Comparison of ENCODE assay signal across 8 cellular contexts in the genomic region with DNA sequence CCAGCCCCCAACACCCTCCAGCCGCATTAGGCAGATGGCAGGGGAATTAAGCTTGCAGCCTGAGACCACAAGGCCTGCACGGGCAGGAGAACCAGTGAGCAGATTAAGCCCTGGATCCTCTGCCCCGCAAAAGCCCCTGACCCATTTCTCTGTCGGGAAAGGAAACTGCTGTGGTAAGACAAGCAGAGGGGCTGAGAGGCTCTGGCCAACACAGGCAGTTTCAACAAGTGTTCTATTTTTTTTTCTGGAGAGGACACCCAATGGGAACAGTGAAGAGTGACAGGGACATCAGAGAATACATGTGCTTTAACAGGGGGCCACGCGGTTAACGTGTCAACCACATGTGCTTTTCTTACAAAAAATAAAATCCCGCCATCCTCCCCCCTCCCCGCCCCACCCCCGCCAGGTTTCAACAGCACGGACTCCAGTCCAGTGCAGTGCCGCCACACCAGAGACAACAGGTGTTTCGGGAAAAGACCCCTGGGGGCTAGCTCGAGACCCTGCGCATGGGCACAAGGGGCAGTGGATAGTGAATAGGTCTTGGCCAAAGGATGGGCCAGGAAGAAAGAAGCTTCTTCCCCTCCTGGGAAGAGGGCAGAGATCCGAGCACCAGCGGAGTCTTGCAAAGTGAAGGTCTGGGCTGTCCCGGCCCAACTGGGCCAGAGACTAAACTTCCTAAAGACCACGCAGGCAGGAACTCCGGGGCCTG. TPM values are rescaled to one million over a fixed set of nuclear protein-coding genes. Genes with fewer than 3 reads are reported as not detected.
DNase-seq lines count a peak whose midpoint lies in the region; ATAC-seq and TF ChIP-seq lines count a peak whose summit lies in the region.

No MANE protein-coding gene starts in this region.

- H3K9ac ChIP-seq in liver (ENCODE audit: low read depth in 1 of 2, low read length in 2 of 2): peak overlapping the region; percentile 93 to 96

- no peaks in the 10 kb centered on the region for H3K36me3 ChIP-seq in liver (ENCODE audit: control insufficient read depth in 4 of 4, insufficient read depth in 3 of 4, low read depth in 1 of 4, low read length in 3 of 4)

- ATAC-seq in Right ventricle myocardium inferior (peak; percentile 23), HG03196 (IDR thresholded peaks at IDR 0.05; ENCODE audit: unreplicated experiment) (peak; percentile 9)

- H3K9me3 ChIP-seq in liver (ENCODE audit: control insufficient read depth in 4 of 4, low read length in 3 of 4): no peaks in the 10 kb centered on the region

- no peak for TF ChIP-seq CTCF in liver (IDR thresholded peaks at IDR 0.05; ENCODE audit: low read depth, low read length, missing input control)

- H3K4me1 Mint-ChIP-seq in T-helper 1 cell treated with Interleukin-12 subunit alpha and Interleukin-12 subunit beta and Interleukin-4 antibody, amounts not matched to agents 30 μg/mL and 1 μg/mL, for 36 hours (ENCODE audit: low read depth): peaks cover 45% of the 10 kb centered on the region

- H3K27ac ChIP-seq in liver (ENCODE audit: low read depth in 1 of 2, low read length in 2 of 2): peak overlapping the region; percentile 93 to 98

- H3K36me3 Mint-ChIP-seq in T-helper 1 cell treated with Interleukin-12 subunit alpha and Interleukin-12 subunit beta and Interleukin-4 antibody, amounts not matched to agents 30 μg/mL and 1 μg/mL, for 36 hours (ENCODE audit: low read depth): peaks cover 36% of the 10 kb centered on the region

- no peaks in the 10 kb centered on the region for H3K9me3 Mint-ChIP-seq in T-helper 1 cell treated with Interleukin-12 subunit alpha and Interleukin-12 subunit beta and Interleukin-4 antibody, amounts not matched to agents 30 μg/mL and 1 μg/mL, for 36 hours

- 3% methylated on average over 20 of the region's 20 CpGs for WGBS in liver

- TF ChIP-seq RAD21 in liver (IDR thresholded peaks at IDR 0.05): no peak

- peaks cover 7% of the 10 kb centered on the region for H3K27me3 Mint-ChIP-seq in T-helper 1 cell treated with Interleukin-12 subunit alpha and Interleukin-12 subunit beta and Interleukin-4 antibody, amounts not matched to agents 30 μg/mL and 1 μg/mL, for 36 hours (ENCODE audit: low read depth)

- intact Hi-C loops in Right ventricle myocardium inferior (cut with DNase I) (loop anchor here (5.0 kb wide), 2 partner anchors 67 to 567 kb away; no protein-coding TSS in a partner anchor), cardiac septum (cut with DNase I) (no loop called here)

- H3K4me3 Mint-ChIP-seq in T-helper 1 cell treated with Interleukin-12 subunit alpha and Interleukin-12 subunit beta and Interleukin-4 antibody, amounts not matched to agents 30 μg/mL and 1 μg/mL, for 36 hours: peak overlapping the region; percentile 85

- no peaks in the 10 kb centered on the region for H3K27me3 ChIP-seq in liver (ENCODE audit: control insufficient read depth in 4 of 4, insufficient read depth in 4 of 4, low read length in 3 of 4)

- peak overlapping the region; percentile 83 to 90 (median 86) for H3K4me3 ChIP-seq in liver (ENCODE audit: low read depth in 1 of 3, low read length in 3 of 3)

- peak overlapping the region; percentile 95 for H3K27ac Mint-ChIP-seq in T-helper 1 cell treated with Interleukin-12 subunit alpha and Interleukin-12 subunit beta and Interleukin-4 antibody, amounts not matched to agents 30 μg/mL and 1 μg/mL, for 36 hours

- peaks cover 13 to 38% (median 22%) of the 10 kb centered on the region in 4 donors for H3K4me1 ChIP-seq in liver (ENCODE audit: control insufficient read depth in 4 of 4, insufficient read depth in 4 of 4, low read length in 3 of 4)

- no peak for DNase-seq in Right ventricle myocardium inferior (ENCODE audit: missing footprints)
- no peak for DNase-seq in cardiac septum (ENCODE audit: low spot score)
- peak; percentile 61 for DNase-seq in central memory CD4-positive, alpha-beta T cell
- peak; percentile 48 for DNase-seq in stimulated activated CD8-positive, alpha-beta memory T cell treated with anti-CD3 and anti-CD28 coated beads, Interleukin-12 subunit alpha, Interleukin-12 subunit beta, amount 100 ng/mL, for 4 hours (ENCODE audit: low read depth)
- DNase-seq in A172 (ENCODE audit: low spot score): no peak

TF ChIP-seq in liver, 16 proteins besides CTCF, POLR2A, EP300 and RAD21:
- TF ChIP-seq, protein P1, sequence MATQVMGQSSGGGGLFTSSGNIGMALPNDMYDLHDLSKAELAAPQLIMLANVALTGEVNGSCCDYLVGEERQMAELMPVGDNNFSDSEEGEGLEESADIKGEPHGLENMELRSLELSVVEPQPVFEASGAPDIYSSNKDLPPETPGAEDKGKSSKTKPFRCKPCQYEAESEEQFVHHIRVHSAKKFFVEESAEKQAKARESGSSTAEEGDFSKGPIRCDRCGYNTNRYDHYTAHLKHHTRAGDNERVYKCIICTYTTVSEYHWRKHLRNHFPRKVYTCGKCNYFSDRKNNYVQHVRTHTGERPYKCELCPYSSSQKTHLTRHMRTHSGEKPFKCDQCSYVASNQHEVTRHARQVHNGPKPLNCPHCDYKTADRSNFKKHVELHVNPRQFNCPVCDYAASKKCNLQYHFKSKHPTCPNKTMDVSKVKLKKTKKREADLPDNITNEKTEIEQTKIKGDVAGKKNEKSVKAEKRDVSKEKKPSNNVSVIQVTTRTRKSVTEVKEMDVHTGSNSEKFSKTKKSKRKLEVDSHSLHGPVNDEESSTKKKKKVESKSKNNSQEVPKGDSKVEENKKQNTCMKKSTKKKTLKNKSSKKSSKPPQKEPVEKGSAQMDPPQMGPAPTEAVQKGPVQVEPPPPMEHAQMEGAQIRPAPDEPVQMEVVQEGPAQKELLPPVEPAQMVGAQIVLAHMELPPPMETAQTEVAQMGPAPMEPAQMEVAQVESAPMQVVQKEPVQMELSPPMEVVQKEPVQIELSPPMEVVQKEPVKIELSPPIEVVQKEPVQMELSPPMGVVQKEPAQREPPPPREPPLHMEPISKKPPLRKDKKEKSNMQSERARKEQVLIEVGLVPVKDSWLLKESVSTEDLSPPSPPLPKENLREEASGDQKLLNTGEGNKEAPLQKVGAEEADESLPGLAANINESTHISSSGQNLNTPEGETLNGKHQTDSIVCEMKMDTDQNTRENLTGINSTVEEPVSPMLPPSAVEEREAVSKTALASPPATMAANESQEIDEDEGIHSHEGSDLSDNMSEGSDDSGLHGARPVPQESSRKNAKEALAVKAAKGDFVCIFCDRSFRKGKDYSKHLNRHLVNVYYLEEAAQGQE (IDR thresholded peaks at IDR 0.05): no peak
- TF ChIP-seq SP1 (IDR thresholded peaks at IDR 0.05): no peak

RNA-seq across cellular contexts. Expression of a gene that starts 0.8 kb away (rescaled TPM):
- total RNA-seq in Right ventricle myocardium inferior (107 TPM), cardiac septum (129 TPM), liver (10 to 100 TPM; 11.9 to 17.1 TPM)
- 1 to 10 TPM; 3.0 to 8.5 TPM for polyA plus RNA-seq in liver
- 6.3 and 7.3 TPM in 2 replicates for total RNA-seq in A172 (2014; rRNA removed; shearing (Covaris generic))

RNA-seq across cellular contexts. Expression of a gene that starts 32.5 kb away (rescaled TPM):
- total RNA-seq in Right ventricle myocardium inferior (not detected), cardiac septum (not detected), liver (under 1 TPM in 1 of 2 donors, not detected in 1; under 0.01 TPM)
- polyA plus RNA-seq in liver: under 1 TPM; 0.03 to 0.08 TPM
- total RNA-seq in A172 (2014; rRNA removed; shearing (Covaris generic)): not detected in 2 replicates

RNA-seq across cellular contexts. Expression of a gene that starts 51.6 kb away (rescaled TPM):
- total RNA-seq in Right ventricle myocardium inferior: 0.19 TPM
- 0.32 TPM for total RNA-seq in cardiac septum
- total RNA-seq in liver: 1 to 10 TPM in 1 of 2 donors, under 1 TPM in 1; 0.75 to 2.9 TPM
- 1 to 10 TPM in 1 of 2 donors, under 1 TPM in 1; 0.60 to 1.2 TPM for polyA plus RNA-seq in liver
- not detected in 2 replicates for total RNA-seq in A172 (2014; rRNA removed; shearing (Covaris generic))

Comparison
In these comparisons a context has a peak if more than half of its experiments do, and no peak if none do; other contexts are left out.
1. DNase-seq: peak in central memory CD4-positive, alpha-beta T cell (single experiment) and stimulated activated CD8-positive, alpha-beta memory T cell treated with anti-CD3 and anti-CD28 coated beads, Interleukin-12 subunit alpha, Interleukin-12 subunit beta, amount 100 ng/mL, for 4 hours (single experiment); none in Right ventricle myocardium inferior (single experiment), cardiac septum (single experiment) and A172 (single experiment).